ENCODE assay signal across 19 cellular contexts in the genomic region with DNA sequence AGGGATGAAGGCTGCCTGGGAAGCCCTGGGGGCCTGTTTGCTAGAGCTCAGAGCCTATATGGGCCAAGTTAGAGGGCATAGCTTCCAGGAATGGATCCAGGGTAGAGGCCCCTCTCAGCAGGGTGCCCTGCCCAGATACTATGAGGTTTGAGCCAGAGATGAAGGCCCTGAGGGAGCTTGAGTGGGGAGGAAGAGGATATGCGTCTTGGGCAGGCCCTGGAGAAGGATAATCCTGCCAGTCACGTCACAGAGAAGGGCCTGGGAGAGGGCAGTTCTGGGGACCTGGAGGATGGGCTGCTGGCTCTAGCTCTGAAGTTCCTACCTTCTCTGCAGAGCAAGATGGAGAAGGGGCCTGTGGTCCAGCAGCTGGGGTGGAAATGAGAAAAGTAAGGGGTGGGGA. TPM values are rescaled to one million over a fixed set of nuclear protein-coding genes. Genes with fewer than 3 reads are reported as not detected.
DNase-seq lines count a peak whose midpoint lies in the region; ATAC-seq and TF ChIP-seq lines count a peak whose summit lies in the region.
"Had no signal": no experiment of that assay in that cellular context is flagged by ENCODE, and none has a peak within 500 bp of the region (broad histone marks: within the 10 kb centered on the region; RNA-seq: fewer than 3 reads in every experiment).

No MANE protein-coding gene starts in this region.

- H3K4me1 ChIP-seq in ascending aorta, result peaks cover 9 to 22% of the 10 kb centered on the region in 2 donors
- peaks cover 30 to 62% (median 38%) of the 10 kb centered on the region in 4 donors for H3K4me1 ChIP-seq in stomach

- H3K27ac ChIP-seq in ascending aorta, result peak overlapping the region; percentile 18 to 27
- peak overlapping the region in 4 of 5 donors; percentile 55 to 90 (median 62) for H3K27ac ChIP-seq in stomach
- H3K27ac ChIP-seq: heart left ventricle, thoracic aorta had no signal

- ATAC-seq in GM19351 (IDR thresholded peaks at IDR 0.05; ENCODE audit: unreplicated experiment), result no peak
- ATAC-seq: heart left ventricle, mucosa of descending colon had no signal

- H3K9me3 Mint-ChIP-seq in activated naive CD4-positive, alpha-beta T cell treated with anti-CD3 and anti-CD28 coated beads, Interleukin-2, amount 50 U/mL, for 24 hours, result no peaks in the 10 kb centered on the region
- H3K9me3 Mint-ChIP-seq in mesothelial cell of epicardium, result no peaks in the 10 kb centered on the region

- H3K27me3 Mint-ChIP-seq in activated naive CD4-positive, alpha-beta T cell treated with anti-CD3 and anti-CD28 coated beads, Interleukin-2, amount 50 U/mL, for 24 hours, result peaks cover 3% of the 10 kb centered on the region
- no peaks in the 10 kb centered on the region for H3K27me3 Mint-ChIP-seq in mesothelial cell of epicardium (ENCODE audit: low read depth)

- H3K4me1 Mint-ChIP-seq in activated naive CD4-positive, alpha-beta T cell treated with anti-CD3 and anti-CD28 coated beads, Interleukin-2, amount 50 U/mL, for 24 hours, result peaks cover 18% of the 10 kb centered on the region
- H3K4me1 Mint-ChIP-seq in mesothelial cell of epicardium, result peaks cover 46% of the 10 kb centered on the region

- H3K4me3 Mint-ChIP-seq in activated naive CD4-positive, alpha-beta T cell treated with anti-CD3 and anti-CD28 coated beads, Interleukin-2, amount 50 U/mL, for 24 hours, result peak overlapping the region; percentile 56
- H3K4me3 Mint-ChIP-seq in mesothelial cell of epicardium, result peak overlapping the region; percentile 31

- H3K9me3 ChIP-seq in ascending aorta, result no peaks in the 10 kb centered on the region
- H3K9me3 ChIP-seq in stomach, result no peaks in the 10 kb centered on the region
- H3K9me3 ChIP-seq: heart left ventricle, mucosa of descending colon, thoracic aorta had no signal

- no peak for DNase-seq in activated naive CD4-positive, alpha-beta T cell (lab: John Stamatoyannopoulos, UW)
- no peak for DNase-seq in ascending aorta (ENCODE audit: low spot score in 2 of 2)
- DNase-seq in mesothelial cell of epicardium (ENCODE audit: low spot score in 2 of 2, unreplicated experiment in 2 of 2), result no peak
- DNase-seq in stomach, result no peak
- no peak for DNase-seq in HPDE6-E6E7 (ENCODE audit: extremely low spot score)
- DNase-seq in NCI-H2081 (lab: John Stamatoyannopoulos, UW), result no peak
- DNase-seq: activated T-cell treated with anti-CD3 and anti-CD28 coated beads, Interleukin-2, amount 50 U/mL, for 1 hour; anterior cingulate cortex; Calu3; erythroblast; heart left ventricle; mucosa of descending colon; NCI-H1930; NCI-H526 treated with DMSO at 0.1 percent for 48 hours had no signal

- H3K27ac Mint-ChIP-seq in activated naive CD4-positive, alpha-beta T cell treated with anti-CD3 and anti-CD28 coated beads, Interleukin-2, amount 50 U/mL, for 24 hours, result no peak overlapping the region
- peak overlapping the region; percentile 43 for H3K27ac Mint-ChIP-seq in mesothelial cell of epicardium

- no peaks in the 10 kb centered on the region for H3K27me3 ChIP-seq in ascending aorta
- no peaks in the 10 kb centered on the region for H3K27me3 ChIP-seq in stomach

- H3K36me3 ChIP-seq in ascending aorta (no peaks in the 10 kb centered on the region), stomach (no peaks in the 10 kb centered on the region)
- H3K36me3 ChIP-seq: heart left ventricle, thoracic aorta had no signal

- 52 to 71% (median 68%) methylated on average over 2 of the region's 2 CpGs for WGBS in stomach, 5 donors

- H3K36me3 Mint-ChIP-seq in activated naive CD4-positive, alpha-beta T cell treated with anti-CD3 and anti-CD28 coated beads, Interleukin-2, amount 50 U/mL, for 24 hours, result no peaks in the 10 kb centered on the region
- no peaks in the 10 kb centered on the region for H3K36me3 Mint-ChIP-seq in mesothelial cell of epicardium

- no peak overlapping the region for H3K4me3 ChIP-seq in ascending aorta
- H3K4me3 ChIP-seq in stomach, result no peak overlapping the region
- H3K4me3 ChIP-seq: coronary artery, heart left ventricle, mucosa of descending colon, thoracic aorta had no signal

- intact Hi-C loops in ascending aorta (cut with DNase I), result no loop called here
- intact Hi-C loops in stomach (cut with DNase I; ENCODE audit: low total_unique reads), result no loop called here

- TF ChIP-seq EP300 in stomach (IDR thresholded peaks at IDR 0.05), result no peak

- TF ChIP-seq CTCF in ascending aorta (IDR thresholded peaks at IDR 0.05), result no peak
- TF ChIP-seq CTCF in mesothelial cell of epicardium (IDR thresholded peaks at IDR 0.05; ENCODE audit: unreplicated experiment), result no peak
- no peak for TF ChIP-seq CTCF in stomach (IDR thresholded peaks at IDR 0.05)

- no peak for TF ChIP-seq POLR2A in stomach (IDR thresholded peaks at IDR 0.05)

RNA-seq across cellular contexts. Expression of a gene that starts 5.9 kb away (rescaled TPM):
- total RNA-seq in ascending aorta (54.5 TPM), mesothelial cell of epicardium (107 to 114 TPM (median 113 TPM) in 3 replicates), stomach (100 to 1,000 TPM in 1 of 5 donors, 10 to 100 TPM in 1, 1 to 10 TPM in 2, under 1 TPM in 1; under 0.01 to 140 (median 9.9) TPM)
- 10 to 100 TPM; 11.8 to 18.4 (median 13.5) TPM for polyA plus RNA-seq in stomach

RNA-seq across cellular contexts. Expression of a gene that starts 23.5 kb away (rescaled TPM):
- 65.0 TPM for total RNA-seq in ascending aorta
- total RNA-seq in mesothelial cell of epicardium, result 65.4 to 69.2 TPM (median 66.1 TPM) in 3 replicates
- total RNA-seq in stomach, result 100 to 1,000 TPM in 2 of 5 donors, 10 to 100 TPM in 3; 32.1 to 432 (median 58.8) TPM
- polyA plus RNA-seq in stomach, result 10 to 100 TPM in 2 of 3 donors, 1 to 10 TPM in 1; 5.8 to 18.3 (median 16.6) TPM

RNA-seq across cellular contexts. Expression of a gene that starts 39.6 kb away (rescaled TPM):
- total RNA-seq in ascending aorta, result 39.4 TPM
- 88.5 to 106 TPM (median 97.9 TPM) in 3 replicates for total RNA-seq in mesothelial cell of epicardium
- 10 to 100 TPM; 31.3 to 88.1 (median 82.2) TPM for total RNA-seq in stomach
- polyA plus RNA-seq in stomach, result 10 to 100 TPM; 30.3 to 41.7 (median 34.2) TPM

RNA-seq across cellular contexts. Expression of a gene that starts 53.3 kb away (rescaled TPM):
- total RNA-seq in ascending aorta, result 0.85 TPM
- 14.9 to 15.8 TPM (median 15.0 TPM) in 3 replicates for total RNA-seq in mesothelial cell of epicardium
- total RNA-seq in stomach, result 10 to 100 TPM in 1 of 5 donors, 1 to 10 TPM in 3, not detected in 1; 3.5 to 21.0 (median 5.0) TPM
- 10 to 100 TPM; 12.2 to 20.5 (median 20.5) TPM for polyA plus RNA-seq in stomach
- total RNA-seq: RPMI7951 had no signal
